In genomic region chr19:13797058-13797440, GRCh38 we compare ENCODE assay signal across 9 cellular contexts. TPM values are rescaled to one million over a fixed set of nuclear protein-coding genes. Genes with fewer than 3 reads are reported as not detected.
DNase-seq lines count a peak whose midpoint lies in the region; ATAC-seq and TF ChIP-seq lines count a peak whose summit lies in the region.
"Had no signal": no experiment of that assay in that cellular context is flagged by ENCODE, and none has a peak within 500 bp of the region (broad histone marks: within the 10 kb centered on the region; RNA-seq: fewer than 3 reads in every experiment).

No MANE protein-coding gene starts in this region.

- no peaks in the 10 kb centered on the region for H4K20me1 ChIP-seq in PC-3 (ENCODE audit: low read length)

- peaks cover 23% of the 10 kb centered on the region for H3K4me1 ChIP-seq in PC-3 (ENCODE audit: insufficient read depth, low read length)

- ATAC-seq in PC-3 = no peak

- TF ChIP-seq CTCF in CD14-positive monocyte (IDR thresholded peaks at IDR 0.05) (no peak), PC-3 (conservative IDR thresholded peaks at IDR 0.05; ENCODE audit: low read depth, low read length) (no peak), epithelial cell of proximal tubule (conservative IDR thresholded peaks at IDR 0.05; ENCODE audit: low read depth, low read length) (no peak), osteocyte (IDR thresholded peaks at IDR 0.05) (no peak)

- H3K36me3 Mint-ChIP-seq in CD14-positive monocyte (peaks cover 2 to 9% of the 10 kb centered on the region in 2 donors), osteocyte (ENCODE audit: unreplicated experiment) (peaks cover 9% of the 10 kb centered on the region)

- H3K27me3 ChIP-seq in PC-3 (ENCODE audit: low read length) = no peaks in the 10 kb centered on the region

- POLR2A ChIA-PET in PC-3 (lab: Charles Lee; ENCODE audit: unreplicated experiment) = interaction anchor here (0.9 to 1.4 kb wide), 4 partner anchors 9 to 65 kb away, joined by 4 to 6 read pairs (median 6); no protein-coding TSS in a partner anchor

- H3K9me2 ChIP-seq in PC-3 (replicated peaks; ENCODE audit: low read length) = no peaks in the 10 kb centered on the region

- peaks cover 21% of the 10 kb centered on the region for H3K79me2 ChIP-seq in PC-3 (ENCODE audit: low read length)

- CTCF ChIA-PET in PC-3 (lab: Charles Lee) = no interaction called here

- H3K27me3 Mint-ChIP-seq in CD14-positive monocyte (ENCODE audit: low read depth in 3 of 3) (peaks cover 0 to 9% (median 0%) of the 10 kb centered on the region in 3 donors), osteocyte (ENCODE audit: unreplicated experiment) (no peaks in the 10 kb centered on the region)

- no peak for DNase-seq in CD14-positive monocyte (ENCODE audit: low spot score)
- no peak for DNase-seq in PC-3
- DNase-seq in epithelial cell of proximal tubule (ENCODE audit: low read depth) = no peak
- no peak for DNase-seq in osteocyte (ENCODE audit: extremely low spot score, unreplicated experiment)
- DNase-seq in stimulated activated CD4-positive, alpha-beta T cell treated with anti-CD3 and anti-CD28 coated beads, Interleukin-2, amount 100 ng/mL, for 24 hours = no peak
- DNase-seq in activated CD4-positive, alpha-beta T cell treated with anti-CD3 and anti-CD28 coated beads, Interleukin-2, amount 50 U/mL, for 1 hour = no peak
- no peak for DNase-seq in NCI-H1105 (lab: John Stamatoyannopoulos, UW)
- DNase-seq in HCEC 1CT = no peak
- DNase-seq: NCI-H2029 had no signal

- H3K9me3 Mint-ChIP-seq in CD14-positive monocyte (peaks cover 0 to 2% (median 0%) of the 10 kb centered on the region in 7 donors), osteocyte (ENCODE audit: unreplicated experiment) (no peaks in the 10 kb centered on the region)

- peak overlapping the region in 1 of 2 donors; percentile 30 for H3K4me3 Mint-ChIP-seq in CD14-positive monocyte
- H3K4me3 Mint-ChIP-seq in osteocyte (ENCODE audit: unreplicated experiment) = peak overlapping the region; percentile 73

- H3K36me3 ChIP-seq in PC-3 (ENCODE audit: low read depth, low read length) = no peaks in the 10 kb centered on the region

- no peak overlapping the region for H2AFZ ChIP-seq in PC-3 (ENCODE audit: low read length)

- H3K9me3 ChIP-seq in PC-3 (ENCODE audit: low read length) = no peaks in the 10 kb centered on the region

- H3K27ac ChIP-seq in PC-3 (ENCODE audit: low read length) = peak overlapping the region; percentile 95

- H3F3A ChIP-seq in PC-3 (ENCODE audit: low read length, unreplicated experiment) = peaks cover 5% of the 10 kb centered on the region

- peak overlapping the region; percentile 74 for H3K9ac ChIP-seq in PC-3 (ENCODE audit: low read length)

- intact Hi-C loops in CD14-positive monocyte (cut with micrococcal nuclease) = loop anchor here in 1 of 2 donors (5.0 kb wide), 2 partner anchors 35 to 65 kb away; no protein-coding TSS in a partner anchor
- intact Hi-C loops in PC-3 (cut with micrococcal nuclease) = loop anchor here (2.0 kb wide), 1 partner anchor 36 kb away; no protein-coding TSS in a partner anchor

- H3K27ac Mint-ChIP-seq in CD14-positive monocyte (peak overlapping the region; percentile 32 to 93 (median 82)), osteocyte (ENCODE audit: unreplicated experiment) (peak overlapping the region; percentile 75)

- peak overlapping the region; percentile 88 for H3K4me3 ChIP-seq in PC-3 (ENCODE audit: low read length)
- H3K4me3 ChIP-seq in epithelial cell of proximal tubule (ENCODE audit: low read depth, low read length) = peak overlapping the region; percentile 89

- H3K4me2 ChIP-seq in PC-3 (ENCODE audit: low read length) = peak overlapping the region; percentile 92

- BruUV-seq in PC-3 (replicated peaks; lab: Mats Ljungman, UMichigan) = TSS peak; percentile 65

- H3K4me1 Mint-ChIP-seq in CD14-positive monocyte = peaks cover 31% of the 10 kb centered on the region
- H3K4me1 Mint-ChIP-seq in osteocyte (ENCODE audit: unreplicated experiment) = peaks cover 39% of the 10 kb centered on the region

RNA-seq across cellular contexts. Expression of gene ZSWIM4, which starts 1.8 kb away (rescaled TPM):
- polyA plus RNA-seq in CD14-positive monocyte = under 1 TPM; 0.19 to 0.23 TPM
- 8.0 and 11.4 TPM in 2 replicates for total RNA-seq in PC-3 (2014; rRNA removed)
- total RNA-seq in epithelial cell of proximal tubule = 9.4 and 13.5 TPM in 2 replicates
- total RNA-seq in osteocyte = 14.0 and 15.1 TPM in 2 replicates

RNA-seq across cellular contexts. Expression of gene C19orf53, which starts 22.8 kb away (rescaled TPM):
- polyA plus RNA-seq in CD14-positive monocyte = 100 to 1,000 TPM; 132 to 156 TPM
- total RNA-seq in PC-3 (2014; rRNA removed) (341 and 392 TPM in 2 replicates), epithelial cell of proximal tubule (197 and 200 TPM in 2 replicates), osteocyte (82.4 and 86.6 TPM in 2 replicates)

RNA-seq across cellular contexts. Expression of gene MRI1, which starts 32.7 kb away (rescaled TPM):
- 1 to 10 TPM; 3.8 to 4.4 TPM for polyA plus RNA-seq in CD14-positive monocyte
- 85.2 and 140 TPM in 2 replicates for total RNA-seq in PC-3 (2014; rRNA removed)
- 47.8 and 63.0 TPM in 2 replicates for total RNA-seq in epithelial cell of proximal tubule
- total RNA-seq in osteocyte = 18.6 and 22.5 TPM in 2 replicates
